In the genomic region with DNA sequence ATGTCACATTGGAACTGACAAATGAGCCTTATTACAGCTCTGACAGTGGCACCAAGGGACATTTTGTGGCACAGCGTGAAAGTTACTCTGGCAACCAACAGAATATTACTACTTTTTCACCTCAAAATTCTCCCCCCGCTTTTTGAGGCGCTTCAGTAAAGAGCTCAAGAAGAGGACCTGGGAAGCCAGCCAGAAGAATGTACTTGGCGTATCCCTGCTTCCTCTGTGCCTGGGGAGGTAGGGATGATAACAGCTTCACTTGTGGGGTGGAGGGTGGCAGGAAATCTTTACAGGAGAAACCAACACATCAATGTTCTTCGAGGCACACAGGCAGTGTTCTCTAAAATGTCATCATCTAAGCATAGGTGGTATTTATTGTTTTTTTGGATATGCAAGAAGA, we compare ENCODE assay signal across 24 cellular contexts.
"Had no signal": no experiment of that assay in that cellular context is flagged by ENCODE, and none has a peak within 500 bp of the region (broad histone marks: within the 10 kb centered on the region; RNA-seq: fewer than 3 reads in every experiment).

No MANE protein-coding gene starts in this region.

- H3K27ac ChIP-seq: esophagus muscularis mucosa, heart right ventricle, lower lobe of right lung, parathyroid adenoma, suprapubic skin, tibial artery had no signal

- H3K4me2 ChIP-seq: smooth muscle cell had no signal

- H3K27ac Mint-ChIP-seq: natural killer cell; progenitor cell of endocrine pancreas; stimulated activated naive CD8-positive, alpha-beta T cell treated with anti-CD3 and anti-CD28 coated beads, Interleukin-15, amount 100 ng/mL, for 72 hours; type B pancreatic cell had no signal

- DNase-seq: effector CD8-positive, alpha-beta T cell; foreskin melanocyte; glutamatergic neuron; heart right ventricle; hippocampal formation; islet precursor cell; left ventricle myocardium superior; lower lobe of right lung; natural killer cell; stimulated activated CD4-positive, alpha-beta T cell treated with anti-CD3 and anti-CD28 coated beads, Interleukin-12 subunit alpha, Interleukin-12 subunit beta, amount 100 ng/mL, for 4 hours; stimulated activated CD4-positive, alpha-beta T cell treated with anti-CD3 and anti-CD28 coated beads, Interleukin-1b, Interleukin-23, amount 100 ng/mL, for 48 hours; stimulated activated CD4-positive, alpha-beta T cell treated with anti-CD3 and anti-CD28 coated beads, Interleukin-4, amount 100 ng/mL, for 1 hour; stimulated activated CD8-positive, alpha-beta memory T cell treated with anti-CD3 and anti-CD28 coated beads, Interleukin-4, amount 100 ng/mL, for 48 hours; stimulated activated naive CD4-positive, alpha-beta T cell; stimulated activated naive CD8-positive, alpha-beta T cell treated with anti-CD3 and anti-CD28 coated beads, Interleukin-15, amount 100 ng/mL, for 72 hours; tibial artery had no signal

- H3K79me2 ChIP-seq: parathyroid adenoma had no signal

- ATAC-seq: heart right ventricle; left ventricle myocardium superior; lower lobe of right lung; natural killer cell; sciatic nerve; stimulated activated naive CD8-positive, alpha-beta T cell treated with anti-CD3 and anti-CD28 coated beads, Interleukin-15, amount 100 ng/mL, for 72 hours had no signal

- H3K4me1 Mint-ChIP-seq: natural killer cell; neural crest cell; stimulated activated naive CD8-positive, alpha-beta T cell treated with anti-CD3 and anti-CD28 coated beads, Interleukin-15, amount 100 ng/mL, for 72 hours had no signal

- H3K4me3 ChIP-seq: esophagus muscularis mucosa, heart right ventricle, lower lobe of right lung, smooth muscle cell, suprapubic skin, tibial artery had no signal

- H2AFZ ChIP-seq: parathyroid adenoma had no signal

- H3K9me3 ChIP-seq: suprapubic skin had no signal

- H3K4me3 Mint-ChIP-seq: natural killer cell; neural crest cell; stimulated activated naive CD8-positive, alpha-beta T cell treated with anti-CD3 and anti-CD28 coated beads, Interleukin-15, amount 100 ng/mL, for 72 hours; type B pancreatic cell had no signal

- H3K27me3 Mint-ChIP-seq: progenitor cell of endocrine pancreas; stimulated activated naive CD8-positive, alpha-beta T cell treated with anti-CD3 and anti-CD28 coated beads, Interleukin-15, amount 100 ng/mL, for 72 hours; type B pancreatic cell had no signal

- H3K36me3 ChIP-seq: esophagus muscularis mucosa, heart right ventricle, lower lobe of right lung, suprapubic skin, tibial artery had no signal

- H3K27me3 ChIP-seq: esophagus muscularis mucosa, heart right ventricle, suprapubic skin, tibial artery had no signal

- H3K4me1 ChIP-seq: esophagus muscularis mucosa, heart right ventricle, lower lobe of right lung, parathyroid adenoma, suprapubic skin, tibial artery had no signal

- H3K9ac ChIP-seq: parathyroid adenoma had no signal
